Comparison of ENCODE assay signal across 8 cellular contexts in genomic region chr7:30285067-30285530, GRCh38. TPM values are rescaled to one million over a fixed set of nuclear protein-coding genes. Genes with fewer than 3 reads are reported as not detected.
DNase-seq lines count a peak whose midpoint lies in the region; ATAC-seq, FAIRE-seq and TF ChIP-seq lines count a peak whose summit lies in the region.

No MANE protein-coding gene starts in this region.

- TF ChIP-seq POLR2A in H1 (IDR thresholded peaks at IDR 0.05; ENCODE audit: control extremely low read depth in 1 of 2, low read depth in 2 of 2, low read length in 2 of 2), result no peak; a peak in 1 of 3 replicates
- TF ChIP-seq POLR2A in thyroid gland (IDR thresholded peaks at IDR 0.05), result no peak

- H3K14ac ChIP-seq in H1 (ENCODE audit: insufficient read length), result no peak overlapping the region

- H3K4ac ChIP-seq in H1 (replicated peaks; ENCODE audit: insufficient read length, low read depth, low read length), result no peak overlapping the region

- no peak overlapping the region for H2AFZ ChIP-seq in H1 (ENCODE audit: low read length)

- peaks cover 42% of the 10 kb centered on the region for H3K4me1 Mint-ChIP-seq in activated CD8-positive, alpha-beta T cell treated with anti-CD3 and anti-CD28 coated beads for 36 hours (ENCODE audit: low read depth)

- peaks cover 0 to 40% of the 10 kb centered on the region in 2 experiments; a peak in 2 of 4 replicates for H3K79me2 ChIP-seq in H1 (ENCODE audit: control insufficient read depth in 1 of 2, insufficient read depth in 2 of 2, low read length in 2 of 2)

- no peak overlapping the region for H2BK120ac ChIP-seq in H1 (replicated peaks; ENCODE audit: low read depth, low read length)

- H3K23me2 ChIP-seq in H1 (ENCODE audit: low read depth, low read length), result peaks cover 3% of the 10 kb centered on the region

- H3K27ac ChIP-seq in HUES64 (ENCODE audit: low read depth, low read length), result peak overlapping the region; percentile 88; the same call in 1 of the 2 replicates
- peak overlapping the region; percentile 77; the same call in 1 of the 2 replicates for H3K27ac ChIP-seq in H1 (ENCODE audit: low read depth, low read length)
- no peak overlapping the region for H3K27ac ChIP-seq in muscle layer of duodenum (ENCODE audit: low read length)
- peak overlapping the region; percentile 96 to 97 (median 97) for H3K27ac ChIP-seq in thyroid gland

- no peak overlapping the region for H2AK5ac ChIP-seq in H1 (ENCODE audit: low read depth, low read length)

- H4K8ac ChIP-seq in H1 (ENCODE audit: extremely low read depth, insufficient read depth, low read length), result peak overlapping the region; percentile 88

- H3K36me3 Mint-ChIP-seq in activated CD8-positive, alpha-beta T cell treated with anti-CD3 and anti-CD28 coated beads for 36 hours (ENCODE audit: low read depth), result peaks cover 7% of the 10 kb centered on the region

- peaks cover under 1 to 2% of the 10 kb centered on the region in 2 experiments for H4K20me1 ChIP-seq in H1 (replicated peaks in 1 of 2; ENCODE audit: control insufficient read depth in 1 of 2, insufficient read depth in 2 of 2, low read length in 2 of 2)

- intact Hi-C loops in activated CD8-positive, alpha-beta T cell treated with anti-CD3 and anti-CD28 coated beads for 36 hours (cut with micrococcal nuclease), result loop anchor here (10.0 kb wide), 1 partner anchor 190 kb away; the partner anchor contains the start of gene NOD1
- intact Hi-C loops in thyroid gland (cut with DNase I), result no loop called here

- H4K91ac ChIP-seq in H1 (replicated peaks; ENCODE audit: insufficient read length, low read length), result no peak overlapping the region

- DNase-seq in COR-L47 (lab: John Stamatoyannopoulos, UW), result peak; percentile 46
- peak; percentile 45 for DNase-seq in activated CD8-positive, alpha-beta T cell treated with anti-CD3 and anti-CD28 coated beads for 36 hours
- DNase-seq in H1 (ENCODE audit: low read depth in 1 of 2, low spot score in 2 of 2), result no peak
- DNase-seq in thyroid gland, result peak; percentile 55
- no peak for DNase-seq in middle frontal gyrus (ENCODE audit: extremely low spot score, low spot score)

- H3K56ac ChIP-seq in H1 (replicated peaks; ENCODE audit: insufficient read length, low read depth, low read length), result no peak overlapping the region

- TF ChIP-seq EP300 in H1 (IDR thresholded peaks at IDR 0.05; ENCODE audit: borderline replicate concordance in 1 of 2, low read depth in 2 of 2, low read length in 2 of 2), result no peak

- H2BK5ac ChIP-seq in H1 (ENCODE audit: low read depth, low read length), result 0 out of 2 replicates have a peak overlapping the region, but pooled peaks have one; percentile 18

- POLR2A ChIA-PET in activated CD8-positive, alpha-beta T cell treated with anti-CD3 and anti-CD28 coated beads for 36 hours (lab: Charles Lee), result interaction anchor here (0.6 to 2.8 kb wide), 7 partner anchors 10 to 434 kb away, joined by 3 to 14 read pairs (median 5); no protein-coding TSS in a partner anchor
- POLR2A ChIA-PET in H1 (lab: Charles Lee; ENCODE audit: partially characterized antibody), result interaction anchor here (0.7 to 1.3 kb wide), 5 partner anchors 9 to 309 kb away, joined by 3 to 5 read pairs (median 3); no protein-coding TSS in a partner anchor

- TF ChIP-seq RAD21 in H1 (IDR thresholded peaks at IDR 0.05 in 1 of 2, conservative IDR thresholded peaks at IDR 0.05 in 1 of 2; ENCODE audit: low read depth in 2 of 2, low read length in 2 of 2), result no peak

- FAIRE-seq in H1 (lab: Jason Lieb, UNC), result no peak

- H2BK20ac ChIP-seq in H1 (ENCODE audit: low read length), result no peak overlapping the region

- peak overlapping the region in 1 of 2 experiments; percentile 52; a peak in 3 of 4 replicates for H3K4me2 ChIP-seq in H1 (ENCODE audit: insufficient read depth in 1 of 2, low read depth in 2 of 2, low read length in 2 of 2)

- ATAC-seq in GM21390 (IDR thresholded peaks at IDR 0.05; ENCODE audit: unreplicated experiment), result peak; percentile 11
- ATAC-seq in activated CD8-positive, alpha-beta T cell treated with anti-CD3 and anti-CD28 coated beads for 36 hours, result no peak

- H3K9ac ChIP-seq in HUES64 (ENCODE audit: low read depth, low read length), result peak overlapping the region; percentile 86
- H3K9ac ChIP-seq in H1 (replicated peaks in 1 of 4; ENCODE audit: extremely low read depth in 1 of 4, low read depth in 3 of 4, low read length in 3 of 4), result peak overlapping the region in 3 of 4 experiments; percentile 64 to 94 (median 77); a peak in 5 of 7 replicates

- peak overlapping the region; percentile 46 for H4K5ac ChIP-seq in H1 (ENCODE audit: insufficient read length, low read depth, low read length)

- H3K23ac ChIP-seq in H1 (ENCODE audit: insufficient read length), result no peak overlapping the region

- no peak overlapping the region for H2BK12ac ChIP-seq in H1 (ENCODE audit: low read depth, low read length)

- H3K18ac ChIP-seq in H1 (ENCODE audit: extremely low read depth, low read length), result peak overlapping the region; percentile 41; the same call in 1 of the 2 replicates

- under 1% methylated on average over 72 of the region's 72 CpGs for WGBS in HUES64
- no CpG with 5 or more reads among the region's 72 CpGs for WGBS in H1 (ENCODE audit: extremely low coverage in 1 of 2, insufficient coverage in 1 of 2, insufficient read length in 1 of 2, insufficient replicate concordance in 2 of 2, low coverage in 1 of 2, low lambda C conversion rate in 2 of 2, missing lambda C conversion rate in 1 of 2), 2 experiments
- 0% methylated on average over 15 of the region's 72 CpGs; no CpG with 5 or more reads in 1 of the 2 donors for WGBS in thyroid gland, 2 donors

- H3K4me3 Mint-ChIP-seq in activated CD8-positive, alpha-beta T cell treated with anti-CD3 and anti-CD28 coated beads for 36 hours, result peak overlapping the region; percentile 77

- H3K27me3 ChIP-seq in HUES64 (ENCODE audit: insufficient read depth, low read length), result no peaks in the 10 kb centered on the region
- H3K27me3 ChIP-seq in H1 (replicated peaks in 1 of 4; ENCODE audit: control insufficient read depth in 3 of 4, extremely low read depth in 1 of 4, insufficient read depth in 3 of 4, low read length in 3 of 4), result no peaks in the 10 kb centered on the region
- no peaks in the 10 kb centered on the region for H3K27me3 ChIP-seq in muscle layer of duodenum (ENCODE audit: low read depth, low read length)
- no peaks in the 10 kb centered on the region for H3K27me3 ChIP-seq in thyroid gland

- no peak overlapping the region for H2BK15ac ChIP-seq in H1 (ENCODE audit: low read length)

- peak overlapping the region; percentile 71 for H3K27ac Mint-ChIP-seq in activated CD8-positive, alpha-beta T cell treated with anti-CD3 and anti-CD28 coated beads for 36 hours

- H3K27me3 Mint-ChIP-seq in activated CD8-positive, alpha-beta T cell treated with anti-CD3 and anti-CD28 coated beads for 36 hours, result no peaks in the 10 kb centered on the region

- H3K36me3 ChIP-seq in HUES64 (ENCODE audit: insufficient read depth, low read length), result no peaks in the 10 kb centered on the region
- H3K36me3 ChIP-seq in H1 (ENCODE audit: control insufficient read depth in 2 of 4, insufficient read depth in 4 of 4, low read length in 3 of 4), result no peaks in the 10 kb centered on the region
- no peaks in the 10 kb centered on the region for H3K36me3 ChIP-seq in muscle layer of duodenum (ENCODE audit: control insufficient read depth in 1 of 2, insufficient read depth in 2 of 2, low read length in 2 of 2)
- no peaks in the 10 kb centered on the region for H3K36me3 ChIP-seq in thyroid gland

- H3K9me3 ChIP-seq in HUES64 (ENCODE audit: insufficient read depth, low read depth, low read length) (no peaks in the 10 kb centered on the region), H1 (ENCODE audit: insufficient read depth in 2 of 2, low read depth in 1 of 2, low read length in 1 of 2) (no peaks in the 10 kb centered on the region), muscle layer of duodenum (ENCODE audit: control insufficient read depth in 1 of 2, low read length in 2 of 2) (no peaks in the 10 kb centered on the region), thyroid gland (no peaks in the 10 kb centered on the region)

- H3K79me1 ChIP-seq in H1 (ENCODE audit: low read depth, low read length), result no peaks in the 10 kb centered on the region

- no peaks in the 10 kb centered on the region for H3K9me3 Mint-ChIP-seq in activated CD8-positive, alpha-beta T cell treated with anti-CD3 and anti-CD28 coated beads for 36 hours

- H3K4me1 ChIP-seq in HUES64 (ENCODE audit: insufficient read depth, low read length), result peaks cover 46% of the 10 kb centered on the region
- H3K4me1 ChIP-seq in H1 (replicated peaks in 1 of 4; ENCODE audit: control insufficient read depth in 3 of 4, insufficient read depth in 4 of 4, low read length in 3 of 4), result peaks cover 0 to 5% (median 4%) of the 10 kb centered on the region in 4 experiments; a peak in 4 of 7 replicates
- H3K4me1 ChIP-seq in muscle layer of duodenum (ENCODE audit: control insufficient read depth in 1 of 2, insufficient read depth in 2 of 2, low read length in 2 of 2), result peaks cover 0 to 9% of the 10 kb centered on the region in 2 donors
- peaks cover 21 to 22% of the 10 kb centered on the region in 2 donors for H3K4me1 ChIP-seq in thyroid gland

- H3K4me3 ChIP-seq in HUES64 (ENCODE audit: low read length), result peak overlapping the region; percentile 96
- peak overlapping the region; percentile 78 to 97 (median 86) for H3K4me3 ChIP-seq in H1 (ENCODE audit: extremely low read depth in 1 of 4, insufficient read depth in 2 of 4, low read depth in 3 of 4, low read length in 4 of 4)
- peak overlapping the region; percentile 16 to 93 for H3K4me3 ChIP-seq in muscle layer of duodenum (ENCODE audit: low read depth in 1 of 2, low read length in 2 of 2)
- peak overlapping the region; percentile 37 to 81 (median 69) for H3K4me3 ChIP-seq in thyroid gland (replicated peaks in 1 of 3)

- no peak for TF ChIP-seq CTCF in activated CD8-positive, alpha-beta T cell treated with anti-CD3 and anti-CD28 coated beads for 36 hours (IDR thresholded peaks at IDR 0.05)
- no peak for TF ChIP-seq CTCF in H1 (IDR thresholded peaks at IDR 0.05; ENCODE audit: control extremely low read depth in 1 of 3, insufficient read depth in 1 of 3, low read depth in 1 of 3, low read length in 3 of 3)
- TF ChIP-seq CTCF in thyroid gland (IDR thresholded peaks at IDR 0.05), result no peak

- CTCF ChIA-PET in activated CD8-positive, alpha-beta T cell treated with anti-CD3 and anti-CD28 coated beads for 36 hours (lab: Charles Lee), result interaction anchor here (1.0 to 1.2 kb wide), 2 partner anchors 63 to 67 kb away, joined by 3 to 5 read pairs; no protein-coding TSS in a partner anchor
- CTCF ChIA-PET in H1 (lab: Charles Lee; ENCODE audit: partially characterized antibody), result interaction anchor here (1.3 to 1.9 kb wide), 2 partner anchors 9 to 19 kb away, joined by 3 to 5 read pairs; no protein-coding TSS in a partner anchor

RNA-seq across cellular contexts. Expression of gene ZNRF2, which starts 0.7 kb away (rescaled TPM):
- polyA plus RNA-seq in HUES64 (2013, experiment 1 of 2), result 9.9 TPM
- polyA plus RNA-seq in HUES64 (2013, experiment 2 of 2), result 11.1 TPM
- 1 to 10 TPM; 8.9 to 9.7 TPM for total RNA-seq in activated CD8-positive, alpha-beta T cell treated with anti-CD3 and anti-CD28 coated beads for 36 hours
- total RNA-seq in H1 (2021; fragmentation: NEBNext Ultra II Directional; extraction: Animal tissue kit (Norgen Biotek cat#: 25700)), result 16.2 and 17.7 TPM in 2 replicates
- 2.9 TPM in 2 replicates for polyA plus RNA-seq in H1 (2011; rRNA removed)
- polyA plus RNA-seq in H1 (2011; cell fraction: cytosol; rRNA removed), result 5.5 TPM
- 5.0 TPM for polyA plus RNA-seq in H1 (2011; cell fraction: nucleus; rRNA removed)
- polyA plus RNA-seq in H1 (2012, experiment 1 of 2), result 3.9 to 7.0 TPM (median 4.0 TPM) in 4 replicates
- polyA plus RNA-seq in H1 (2012, experiment 2 of 2), result 3.4 TPM
- 6.9 TPM for polyA plus RNA-seq in H1 (2013, experiment 1 of 2)
- 6.9 TPM for polyA plus RNA-seq in H1 (2013, experiment 2 of 2)
- 4.8 and 8.9 TPM in 2 replicates for polyA minus RNA-seq in H1 (2011; rRNA and poly(A)+ RNA removed)
- polyA minus RNA-seq in H1 (2011; cell fraction: cytosol; rRNA and poly(A)+ RNA removed), result 12.4 TPM
- polyA minus RNA-seq in H1 (2011; cell fraction: nucleus; rRNA and poly(A)+ RNA removed), result 36.5 TPM
- 10 to 100 TPM; 44.2 to 57.4 (median 48.0) TPM for total RNA-seq in thyroid gland

Comparison
In these comparisons a context has a peak if more than half of its experiments do, and no peak if none do; other contexts are left out.
1. DNase-seq: peak in COR-L47 (single experiment), activated CD8-positive, alpha-beta T cell treated with anti-CD3 and anti-CD28 coated beads for 36 hours (single experiment) and thyroid gland (2 of 2); none in H1 (0 of 2) and middle frontal gyrus (single experiment).
2. Peak in every context shown above with its lines, with median percentiles within 50 percentile points of each other: H3K4me3 ChIP-seq.